33 cellular contexts compared by ENCODE assay signal in the genomic region with DNA sequence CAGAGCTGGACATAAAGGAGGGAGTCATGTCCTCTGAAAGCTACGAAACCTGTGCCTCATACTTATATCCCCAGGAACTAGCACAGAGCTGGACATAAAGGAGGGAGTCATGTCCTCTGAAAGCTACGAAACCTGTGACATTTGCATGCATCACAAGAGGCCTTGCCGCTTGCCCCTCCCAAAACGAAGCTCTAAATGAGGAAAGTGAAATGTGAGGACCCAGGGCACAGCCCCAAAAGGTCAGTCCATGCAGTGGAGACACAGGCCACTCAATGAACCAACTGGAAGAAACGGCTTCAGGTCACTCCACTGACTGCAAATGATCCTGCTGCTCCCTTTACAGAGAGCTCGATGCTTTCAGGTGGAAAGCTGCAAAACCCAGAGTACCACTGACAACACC.
"Had no signal": no experiment of that assay in that cellular context is flagged by ENCODE, and none has a peak within 500 bp of the region (broad histone marks: within the 10 kb centered on the region; RNA-seq: fewer than 3 reads in every experiment).

No MANE protein-coding gene starts in this region.

- H3K4me1 Mint-ChIP-seq: activated B cell treated with CpG ODN at 0.5 μM for 24 hours; activated CD4-positive, alpha-beta T cell treated with anti-CD3 and anti-CD28 coated beads, Interleukin-2, amount 10 ng/mL, durations not matched to agents 24 days and 14 days; activated naive CD4-positive, alpha-beta T cell treated with anti-CD3 and anti-CD28 coated beads, Interleukin-2, amount 10 ng/mL, durations not matched to agents 7 days and 5 days; activated naive CD4-positive, alpha-beta T cell treated with anti-CD3 and anti-CD28 coated beads, Interleukin-2, amount 50 U/mL, for 24 hours; activated naive CD8-positive, alpha-beta T cell treated with anti-CD3 and anti-CD28 coated beads, Interleukin-2, amount 10 ng/mL, durations not matched to agents 7 days and 5 days; activated naive CD8-positive, alpha-beta T cell treated with anti-CD3 and anti-CD28 coated beads, Interleukin-2, amount 50 U/mL, for 24 hours; activated T-helper 17 cell treated with anti-CD3 and anti-CD28 coated beads, Interleukin-2, amount 50 U/mL, for 72 hours; T-cell had no signal

- H3K9me3 ChIP-seq: ascending aorta had no signal

- H3K27me3 Mint-ChIP-seq: activated B cell treated with CpG ODN at 0.5 μM for 24 hours; activated CD4-positive, alpha-beta memory T cell treated with anti-CD3 and anti-CD28 coated beads for 36 hours; activated CD4-positive, alpha-beta T cell treated with anti-CD3 and anti-CD28 coated beads, Interleukin-2, amount 10 ng/mL, durations not matched to agents 24 days and 14 days; activated CD8-positive, alpha-beta T cell treated with anti-CD3 and anti-CD28 coated beads for 36 hours; activated naive CD4-positive, alpha-beta T cell treated with anti-CD3 and anti-CD28 coated beads, Interleukin-2, amount 10 ng/mL, durations not matched to agents 7 days and 5 days; activated naive CD4-positive, alpha-beta T cell treated with anti-CD3 and anti-CD28 coated beads, Interleukin-2, amount 50 U/mL, for 24 hours; activated naive CD8-positive, alpha-beta T cell; activated naive CD8-positive, alpha-beta T cell treated with anti-CD3 and anti-CD28 coated beads, Interleukin-2, amount 10 ng/mL, durations not matched to agents 7 days and 5 days; activated naive CD8-positive, alpha-beta T cell treated with anti-CD3 and anti-CD28 coated beads, Interleukin-2, amount 50 U/mL, for 24 hours; activated T-helper 17 cell treated with anti-CD3 and anti-CD28 coated beads, Interleukin-2, amount 50 U/mL, for 72 hours; brain; T-cell had no signal

- H3K27ac ChIP-seq: ascending aorta, VCaP had no signal

- H3K4me3 ChIP-seq: ascending aorta had no signal

- H3K4me3 Mint-ChIP-seq: activated B cell treated with CpG ODN at 0.5 μM for 24 hours; activated CD4-positive, alpha-beta memory T cell treated with anti-CD3 and anti-CD28 coated beads for 36 hours; activated CD4-positive, alpha-beta T cell treated with anti-CD3 and anti-CD28 coated beads, Interleukin-2, amount 10 ng/mL, durations not matched to agents 24 days and 14 days; activated CD8-positive, alpha-beta T cell treated with anti-CD3 and anti-CD28 coated beads for 36 hours; activated naive CD4-positive, alpha-beta T cell treated with anti-CD3 and anti-CD28 coated beads, Interleukin-2, amount 10 ng/mL, durations not matched to agents 7 days and 5 days; activated naive CD4-positive, alpha-beta T cell treated with anti-CD3 and anti-CD28 coated beads, Interleukin-2, amount 50 U/mL, for 24 hours; activated naive CD8-positive, alpha-beta T cell; activated naive CD8-positive, alpha-beta T cell treated with anti-CD3 and anti-CD28 coated beads, Interleukin-2, amount 10 ng/mL, durations not matched to agents 7 days and 5 days; activated naive CD8-positive, alpha-beta T cell treated with anti-CD3 and anti-CD28 coated beads, Interleukin-2, amount 50 U/mL, for 24 hours; activated T-cell treated with anti-CD3 and anti-CD28 coated beads, Interleukin-2, amount 50 U/mL, for 4 hours; activated T-cell treated with anti-CD3 and anti-CD28 coated beads, Interleukin-2, amount 50 U/mL, for 72 hours; activated T-helper 1 cell treated with anti-CD3 and anti-CD28 coated beads, Interleukin-12 subunit alpha, Interleukin-12 subunit beta, Interleukin-2, Interleukin-4 antibody, amounts not matched to agents 30 ng/mL and 10 ng/mL and 1 ng/mL, durations not matched to agents 14 hours and 24 hours and 36 hours; activated T-helper 17 cell treated with anti-CD3 and anti-CD28 coated beads, Interleukin-2, amount 50 U/mL, for 72 hours; brain; T-cell; T-helper 2 cell treated with Interferon-gamma antibody and Interleukin-4, amounts not matched to agents 5 μg/mL and 100 μg/mL, for 36 hours had no signal

- H3K27me3 ChIP-seq: ascending aorta had no signal

- DNase-seq: activated B cell treated with CpG ODN at 0.5 μM for 24 hours; activated CD4-positive, alpha-beta memory T cell treated with anti-CD3 and anti-CD28 coated beads for 36 hours; activated CD4-positive, alpha-beta T cell treated with anti-CD3 and anti-CD28 coated beads for 4 hours; activated CD4-positive, alpha-beta T cell treated with anti-CD3 and anti-CD28 coated beads, Interleukin-2, amount 10 ng/mL, durations not matched to agents 24 days and 14 days; activated CD4-positive, alpha-beta T cell treated with anti-CD3 and anti-CD28 coated beads, Interleukin-2, amount 50 U/mL, for 1 hour; activated CD4-positive, alpha-beta T cell treated with anti-CD3 and anti-CD28 coated beads, Interleukin-2, amount 50 U/mL, for 4 hours; activated CD4-positive, CD25-positive, alpha-beta regulatory T cell treated with anti-CD3 and anti-CD28 coated beads, Interleukin-2, amount 50 U/mL, for 72 hours; activated CD8-positive, alpha-beta memory T cell treated with anti-CD3 and anti-CD28 coated beads, Interleukin-2, amount 50 U/mL, for 4 hours; activated CD8-positive, alpha-beta T cell treated with anti-CD3 and anti-CD28 coated beads for 36 hours; activated effector memory CD4-positive, alpha-beta T cell treated with Interleukin-2 at 50 U/mL for 16 hours; activated gamma-delta T cell; activated naive CD4-positive, alpha-beta T cell treated with anti-CD3 and anti-CD28 coated beads, Interleukin-2, amount 10 ng/mL, durations not matched to agents 7 days and 5 days; activated naive CD4-positive, alpha-beta T cell treated with Interleukin-2 at 50 U/mL for 16 hours; activated naive CD8-positive, alpha-beta T cell treated with anti-CD3 and anti-CD28 coated beads, Interleukin-2, amount 10 ng/mL, durations not matched to agents 7 days and 5 days; activated naive CD8-positive, alpha-beta T cell treated with anti-CD3 and anti-CD28 coated beads, Interleukin-2, amount 50 U/mL, for 24 hours; activated T-cell treated with anti-CD3 and anti-CD28 coated beads for 4 hours; activated T-cell treated with anti-CD3 and anti-CD28 coated beads, Interleukin-2, amount 50 U/mL, for 1 hour; activated T-cell treated with anti-CD3 and anti-CD28 coated beads, Interleukin-2, amount 50 U/mL, for 4 hours; activated T-cell treated with anti-CD3 and anti-CD28 coated beads, Interleukin-2, amount 50 U/mL, for 72 hours; amygdala; anterior cingulate cortex; central memory CD4-positive, alpha-beta T cell; T-cell; T-helper 2 cell; T-helper 9 cell had no signal

- H3K36me3 Mint-ChIP-seq: activated naive CD8-positive, alpha-beta T cell treated with anti-CD3 and anti-CD28 coated beads, Interleukin-2, amount 10 ng/mL, durations not matched to agents 7 days and 5 days had no signal

- H3K9me3 Mint-ChIP-seq: activated B cell treated with CpG ODN at 0.5 μM for 24 hours; activated CD4-positive, alpha-beta memory T cell treated with anti-CD3 and anti-CD28 coated beads for 36 hours; activated CD4-positive, alpha-beta T cell treated with anti-CD3 and anti-CD28 coated beads, Interleukin-2, amount 10 ng/mL, durations not matched to agents 24 days and 14 days; activated CD8-positive, alpha-beta T cell treated with anti-CD3 and anti-CD28 coated beads for 36 hours; activated naive CD4-positive, alpha-beta T cell treated with anti-CD3 and anti-CD28 coated beads, Interleukin-2, amount 10 ng/mL, durations not matched to agents 7 days and 5 days; activated naive CD4-positive, alpha-beta T cell treated with anti-CD3 and anti-CD28 coated beads, Interleukin-2, amount 50 U/mL, for 24 hours; activated naive CD8-positive, alpha-beta T cell treated with anti-CD3 and anti-CD28 coated beads, Interleukin-2, amount 10 ng/mL, durations not matched to agents 7 days and 5 days; activated naive CD8-positive, alpha-beta T cell treated with anti-CD3 and anti-CD28 coated beads, Interleukin-2, amount 50 U/mL, for 24 hours; activated T-cell treated with anti-CD3 and anti-CD28 coated beads, Interleukin-2, amount 50 U/mL, for 4 hours; activated T-cell treated with anti-CD3 and anti-CD28 coated beads, Interleukin-2, amount 50 U/mL, for 72 hours; activated T-helper 1 cell treated with anti-CD3 and anti-CD28 coated beads, Interleukin-12 subunit alpha, Interleukin-12 subunit beta, Interleukin-2, Interleukin-4 antibody, amounts not matched to agents 30 ng/mL and 10 ng/mL and 1 ng/mL, durations not matched to agents 14 hours and 24 hours and 36 hours; activated T-helper 17 cell treated with anti-CD3 and anti-CD28 coated beads, Interleukin-2, amount 50 U/mL, for 72 hours; brain; T-cell; T-helper 2 cell treated with Interferon-gamma antibody and Interleukin-4, amounts not matched to agents 5 μg/mL and 100 μg/mL, for 36 hours had no signal

- ATAC-seq: activated CD8-positive, alpha-beta T cell treated with anti-CD3 and anti-CD28 coated beads for 36 hours; activated naive CD8-positive, alpha-beta T cell treated with anti-CD3 and anti-CD28 coated beads, Interleukin-2, amount 50 U/mL, for 24 hours; activated T-cell treated with anti-CD3 and anti-CD28 coated beads, Interleukin-2, amount 50 U/mL, for 4 hours; activated T-cell treated with anti-CD3 and anti-CD28 coated beads, Interleukin-2, amount 50 U/mL, for 72 hours; activated T-helper 17 cell treated with anti-CD3 and anti-CD28 coated beads, Interleukin-2, amount 50 U/mL, for 72 hours; T-cell had no signal

- H3K4me1 ChIP-seq: ascending aorta had no signal

- H3K27ac Mint-ChIP-seq: activated B cell treated with CpG ODN at 0.5 μM for 24 hours; activated CD4-positive, alpha-beta memory T cell treated with anti-CD3 and anti-CD28 coated beads for 36 hours; activated CD4-positive, alpha-beta T cell treated with anti-CD3 and anti-CD28 coated beads, Interleukin-2, amount 10 ng/mL, durations not matched to agents 24 days and 14 days; activated CD8-positive, alpha-beta T cell treated with anti-CD3 and anti-CD28 coated beads for 36 hours; activated naive CD4-positive, alpha-beta T cell treated with anti-CD3 and anti-CD28 coated beads, Interleukin-2, amount 10 ng/mL, durations not matched to agents 7 days and 5 days; activated naive CD4-positive, alpha-beta T cell treated with anti-CD3 and anti-CD28 coated beads, Interleukin-2, amount 50 U/mL, for 24 hours; activated naive CD8-positive, alpha-beta T cell; activated naive CD8-positive, alpha-beta T cell treated with anti-CD3 and anti-CD28 coated beads, Interleukin-2, amount 10 ng/mL, durations not matched to agents 7 days and 5 days; activated naive CD8-positive, alpha-beta T cell treated with anti-CD3 and anti-CD28 coated beads, Interleukin-2, amount 50 U/mL, for 24 hours; activated T-cell treated with anti-CD3 and anti-CD28 coated beads, Interleukin-2, amount 50 U/mL, for 72 hours; activated T-helper 1 cell treated with anti-CD3 and anti-CD28 coated beads, Interleukin-12 subunit alpha, Interleukin-12 subunit beta, Interleukin-2, Interleukin-4 antibody, amounts not matched to agents 30 ng/mL and 10 ng/mL and 1 ng/mL, durations not matched to agents 14 hours and 24 hours and 36 hours; activated T-helper 17 cell treated with anti-CD3 and anti-CD28 coated beads, Interleukin-2, amount 50 U/mL, for 72 hours; T-cell; T-helper 2 cell treated with Interferon-gamma antibody and Interleukin-4, amounts not matched to agents 5 μg/mL and 100 μg/mL, for 36 hours had no signal
